10 cellular contexts compared by ENCODE assay signal in the genomic region with DNA sequence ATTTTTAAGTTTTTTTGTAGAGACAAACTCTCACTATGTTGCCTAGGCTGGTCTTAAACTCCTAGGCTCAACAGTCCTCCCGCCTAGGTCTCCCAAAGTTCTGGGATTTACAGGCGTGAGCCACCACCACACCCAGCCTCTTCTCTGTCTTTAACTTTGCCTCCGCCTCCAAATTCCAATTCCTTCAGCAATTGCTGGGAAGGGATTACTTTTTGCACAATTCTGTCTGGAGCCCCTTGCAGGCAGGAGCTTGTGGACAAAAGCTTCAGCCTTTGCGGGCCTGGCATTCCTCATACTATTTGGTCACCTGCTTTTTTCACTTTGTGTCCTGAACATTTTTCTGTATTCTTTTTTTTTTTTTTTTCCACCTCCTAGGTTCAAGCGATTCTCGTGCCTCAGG. TPM values are rescaled to one million over a fixed set of nuclear protein-coding genes. Genes with fewer than 3 reads are reported as not detected.
DNase-seq lines count a peak whose midpoint lies in the region; ATAC-seq, FAIRE-seq and TF ChIP-seq lines count a peak whose summit lies in the region.
"Had no signal": no experiment of that assay in that cellular context is flagged by ENCODE, and none has a peak within 500 bp of the region (broad histone marks: within the 10 kb centered on the region; RNA-seq: fewer than 3 reads in every experiment).

No MANE protein-coding gene starts in this region.

- peak overlapping the region in 2 of 3 experiments; percentile 92; a peak in 4 of 7 replicates for H3K27ac Mint-ChIP-seq in H9
- peak overlapping the region; percentile 95; the same call in 1 of the 2 replicates for H3K27ac Mint-ChIP-seq in WTC11

- H2BK20ac ChIP-seq in H9 (ENCODE audit: low read depth, low read length, poor library complexity, severe bottlenecking) = no peak overlapping the region

- H3K27me3 Mint-ChIP-seq in H9 (ENCODE audit: low read depth) (no peaks in the 10 kb centered on the region; the same call in 1 of the 2 replicates), WTC11 (ENCODE audit: low read depth) (no peaks in the 10 kb centered on the region)

- H3K23ac ChIP-seq in H9 (ENCODE audit: insufficient read length, low read depth, low read length) = no peak overlapping the region

- H2BK12ac ChIP-seq in H9 (ENCODE audit: insufficient read length, low read depth, low read length) = no peak overlapping the region

- TF ChIP-seq CTCF in H9 (conservative IDR thresholded peaks at IDR 0.05) = no peak
- TF ChIP-seq CTCF in WTC11 (IDR thresholded peaks at IDR 0.05) = no peak
- no peak for TF ChIP-seq CTCF in fibroblast of the aortic adventitia (IDR thresholded peaks at IDR 0.05; ENCODE audit: insufficient read depth, low read length)
- TF ChIP-seq CTCF in D721Med (IDR thresholded peaks at IDR 0.05; ENCODE audit: insufficient read depth, missing control alignments) = no peak

- no peak overlapping the region for H3K56ac ChIP-seq in H9 (ENCODE audit: insufficient read length, low read depth, low read length)

- CTCF ChIA-PET in WTC11 (lab: Charles Lee) = interaction anchor here (1.2 to 3.3 kb wide), 2 partner anchors 20 to 28 kb away, joined by 6 to 25 read pairs; no protein-coding TSS in a partner anchor

- peaks cover 17% of the 10 kb centered on the region; the same call in 1 of the 2 replicates for H3K79me2 ChIP-seq in H9 (ENCODE audit: insufficient read depth, low read length)

- H2AFZ ChIP-seq in H9 (ENCODE audit: low read length) = no peak overlapping the region

- peaks cover 15% of the 10 kb centered on the region; the same call in 1 of the 2 replicates for H3K4me1 ChIP-seq in H9 (ENCODE audit: insufficient read depth, low read length)
- H3K4me1 ChIP-seq in small intestine (ENCODE audit: control insufficient read depth in 2 of 2, insufficient read depth in 1 of 2, low read depth in 1 of 2, low read length in 1 of 2) = peaks cover 0 to 25% of the 10 kb centered on the region in 2 donors

- FAIRE-seq in small intestine (lab: Jason Lieb, UNC) = no peak
- FAIRE-seq in D721Med (lab: Jason Lieb, UNC) = no peak

- no peak overlapping the region for H3T11ph ChIP-seq in H9 (ENCODE audit: low read length)

- POLR2A ChIA-PET in WTC11 (lab: Charles Lee) = interaction anchor here (1.2 kb wide), 1 partner anchor 18 kb away, joined by 6 read pairs; no protein-coding TSS in a partner anchor

- H3K4ac ChIP-seq in H9 (ENCODE audit: low read depth, low read length) = no peak overlapping the region

- no peak overlapping the region for H2BK120ac ChIP-seq in H9 (ENCODE audit: low read depth, low read length, poor library complexity, severe bottlenecking)

- no peak overlapping the region for H3K4me2 ChIP-seq in H9 (ENCODE audit: insufficient read depth, insufficient read length, low read length)

- H2BK15ac ChIP-seq in H9 (ENCODE audit: low read depth, low read length) = no peak overlapping the region

- H3K27ac ChIP-seq in H9 (ENCODE audit: insufficient read length, low read depth, low read length) (no peak overlapping the region), small intestine (ENCODE audit: low read depth in 1 of 2, low read length in 1 of 2) (peak overlapping the region; percentile 30 to 69)

- H2BK5ac ChIP-seq in H9 (ENCODE audit: insufficient read length, low read length) = no peak overlapping the region

- no peak overlapping the region for H3K18ac ChIP-seq in H9 (ENCODE audit: insufficient read length, low read depth, low read length)

- H3K4me3 Mint-ChIP-seq in H9 (no peak overlapping the region), WTC11 (no peak overlapping the region)

- H3K27me3 ChIP-seq in H9 (ENCODE audit: insufficient read depth, low read length) (no peaks in the 10 kb centered on the region), small intestine (ENCODE audit: control insufficient read depth in 2 of 2, insufficient read depth in 2 of 2, low read length in 2 of 2) (no peaks in the 10 kb centered on the region)

- H3K9me3 Mint-ChIP-seq in H9 (no peaks in the 10 kb centered on the region), WTC11 (no peaks in the 10 kb centered on the region)

- no peaks in the 10 kb centered on the region for H3K79me1 ChIP-seq in H9 (ENCODE audit: insufficient read depth, low read depth, low read length, poor library complexity, severe bottlenecking)

- peaks cover 2% of the 10 kb centered on the region for H3K23me2 ChIP-seq in H9 (ENCODE audit: insufficient read length, low read depth, low read length, poor library complexity, severe bottlenecking)

- no peak overlapping the region for H3K14ac ChIP-seq in H9 (ENCODE audit: insufficient read depth, low read length)

- no peaks in the 10 kb centered on the region for H4K20me1 ChIP-seq in H9 (ENCODE audit: control insufficient read depth, insufficient read depth, insufficient read length)

- H3K9ac ChIP-seq in H9 (ENCODE audit: extremely low read depth, insufficient read length, low read length) = no peak overlapping the region

- no peak overlapping the region for H2AK5ac ChIP-seq in H9 (ENCODE audit: insufficient read length, low read length)

- no peaks in the 10 kb centered on the region for H3K36me3 ChIP-seq in small intestine (ENCODE audit: control insufficient read depth in 2 of 2, insufficient read depth in 2 of 2, low read length in 2 of 2)
- H3K36me3 ChIP-seq: prostate gland had no signal

- no peak overlapping the region for H4K8ac ChIP-seq in H9 (replicated peaks; ENCODE audit: insufficient read length, low read depth, low read length)

- H4K5ac ChIP-seq in H9 (ENCODE audit: insufficient read length, low read depth, low read length) = no peak overlapping the region

- H3K36me3 Mint-ChIP-seq in H9 (ENCODE audit: insufficient read depth in 1 of 3, low read depth in 3 of 3) = peaks cover 0 to 2% (median 0%) of the 10 kb centered on the region in 3 experiments; a peak in 1 of 7 replicates
- no peaks in the 10 kb centered on the region for H3K36me3 Mint-ChIP-seq in WTC11

- H3K9me3 ChIP-seq in H9 (ENCODE audit: control insufficient read depth, low read depth, low read length) (no peaks in the 10 kb centered on the region), small intestine (ENCODE audit: control insufficient read depth, low read depth) (no peaks in the 10 kb centered on the region)
- H3K9me3 ChIP-seq: prostate gland had no signal

- H4K91ac ChIP-seq in H9 (ENCODE audit: insufficient read length, low read depth, low read length) = no peak overlapping the region

- H3K4me1 Mint-ChIP-seq in H9 = peaks cover 39 to 47% of the 10 kb centered on the region in 2 experiments
- H3K4me1 Mint-ChIP-seq in WTC11 = peaks cover 51% of the 10 kb centered on the region

- ATAC-seq in WTC11 = no peak
- no peak for ATAC-seq in GM21367 (IDR thresholded peaks at IDR 0.05; ENCODE audit: unreplicated experiment)

- DNase-seq in H9 (no peak), WTC11 (ENCODE audit: low spot score) (no peak), fibroblast of the aortic adventitia (ENCODE audit: low read depth) (peak; percentile 25), small intestine (no peak), D721Med (ENCODE audit: insufficient read length, low spot score) (no peak)
- DNase-seq in stimulated activated CD4-positive, alpha-beta T cell treated with anti-CD3 and anti-CD28 coated beads, Interleukin-4, amount 100 ng/mL, for 4 hours = no peak
- DNase-seq: dermis blood vessel endothelial cell, NCI-H2081 treated with DMSO at 0.1 percent for 48 hours had no signal

- H3K4me3 ChIP-seq in fibroblast of the aortic adventitia (ENCODE audit: low read depth, low read length) (no peak overlapping the region), small intestine (ENCODE audit: low read depth in 1 of 2, low read length in 2 of 2) (no peak overlapping the region)
- H3K4me3 ChIP-seq: prostate gland had no signal

- WGBS in H9 (ENCODE audit: extremely low coverage, insufficient read length, low lambda C conversion rate) = no CpG with 5 or more reads among the region's 6 CpGs
- 83 to 91% (median 85%) methylated on average over 6 of the region's 6 CpGs for WGBS in small intestine, 3 donors

TF ChIP-seq in WTC11, 78 proteins besides CTCF, POLR2A, EP300 and RAD21 (continues in another document):
- TF ChIP-seq, protein P1, sequence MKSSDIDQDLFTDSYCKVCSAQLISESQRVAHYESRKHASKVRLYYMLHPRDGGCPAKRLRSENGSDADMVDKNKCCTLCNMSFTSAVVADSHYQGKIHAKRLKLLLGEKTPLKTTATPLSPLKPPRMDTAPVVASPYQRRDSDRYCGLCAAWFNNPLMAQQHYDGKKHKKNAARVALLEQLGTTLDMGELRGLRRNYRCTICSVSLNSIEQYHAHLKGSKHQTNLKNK (CRISPR knock-in tag; IDR thresholded peaks at IDR 0.05) = no peak
- TF ChIP-seq TEAD4 (CRISPR knock-in tag; IDR thresholded peaks at IDR 0.05) (no peak), NR2C2 (CRISPR knock-in tag; IDR thresholded peaks at IDR 0.05) (no peak), ZSCAN18 (CRISPR knock-in tag; IDR thresholded peaks at IDR 0.05) (no peak)

RNA-seq across cellular contexts. Expression of gene SH2B3, which starts 26.0 kb away (rescaled TPM):
- total RNA-seq in H9 (2021) (37.9 and 40.3 TPM in 2 replicates), WTC11 (2021) (20.5 to 31.8 TPM (median 20.7 TPM) in 3 replicates), fibroblast of the aortic adventitia (ENCODE audit: low replicate concordance) (20.2 and 27.8 TPM in 2 replicates)
- 10 to 100 TPM in 1 of 3 donors, 1 to 10 TPM in 1, under 1 TPM in 1; 0.67 to 14.9 (median 4.6) TPM for polyA plus RNA-seq in small intestine
